In genomic region chr6:157443066-157443800, GRCh38 we compare ENCODE assay signal across 9 cellular contexts.
DNase-seq lines count a peak whose midpoint lies in the region; ATAC-seq, FAIRE-seq and TF ChIP-seq lines count a peak whose summit lies in the region.
"Had no signal": no experiment of that assay in that cellular context is flagged by ENCODE, and none has a peak within 500 bp of the region (broad histone marks: within the 10 kb centered on the region; RNA-seq: fewer than 3 reads in every experiment).

No MANE protein-coding gene starts in this region.

- H3K79me2 ChIP-seq in fibroblast of lung (ENCODE audit: control insufficient read depth, insufficient read depth, low read length): no peaks in the 10 kb centered on the region

- ATAC-seq in GM21576 (IDR thresholded peaks at IDR 0.05; ENCODE audit: unreplicated experiment): peak; percentile 86
- ATAC-seq in HG03565 (IDR thresholded peaks at IDR 0.05; ENCODE audit: unreplicated experiment): peak; percentile 91

- FAIRE-seq in GM12891 (lab: Jason Lieb, UNC): peak; percentile 68
- FAIRE-seq: islet of Langerhans had no signal

- TF ChIP-seq POLR2A in GM12891 (IDR thresholded peaks at IDR 0.05; ENCODE audit: low read depth, low read length): no peak

- no peak overlapping the region for H3K27ac ChIP-seq in fibroblast of lung (ENCODE audit: insufficient read depth, low read length)

- H2AFZ ChIP-seq in fibroblast of lung (ENCODE audit: low read length): no peak overlapping the region

- TF ChIP-seq CTCF in fibroblast of lung (conservative IDR thresholded peaks at IDR 0.05 in 1 of 2, IDR thresholded peaks at IDR 0.05 in 1 of 2; ENCODE audit: low read depth in 1 of 2, low read length in 2 of 2): no peak

- no peaks in the 10 kb centered on the region for H3K36me3 ChIP-seq in fibroblast of lung (ENCODE audit: control insufficient read depth, insufficient read depth, low read length)

- H3K4me2 ChIP-seq in fibroblast of lung (ENCODE audit: extremely low read depth, insufficient read depth, low read length): no peak overlapping the region

- H3K4me3 ChIP-seq in fibroblast of lung (replicated peaks in 1 of 4; ENCODE audit: control extremely low read depth in 1 of 4, insufficient read depth in 1 of 4, low read depth in 3 of 4, low read length in 4 of 4): no peak overlapping the region

- H3K9ac ChIP-seq in fibroblast of lung (ENCODE audit: insufficient read depth, low read length): no peak overlapping the region

- H3K27me3 ChIP-seq in fibroblast of lung (ENCODE audit: control insufficient read depth, insufficient read depth, low read length): no peaks in the 10 kb centered on the region

- no peaks in the 10 kb centered on the region for H4K20me1 ChIP-seq in fibroblast of lung (ENCODE audit: control insufficient read depth, extremely low read depth, insufficient read depth, low read length)

- no peak for DNase-seq in GM12891 (ENCODE audit: insufficient read length, low spot score)
- peak; percentile 51 to 94 for DNase-seq in fibroblast of lung (ENCODE audit: low read depth in 2 of 2)
- DNase-seq in NCI-H524 (lab: John Stamatoyannopoulos, UW): no peak
- no peak for DNase-seq in NCI-H446 (lab: John Stamatoyannopoulos, UW)
- DNase-seq in DMS79 treated with DMSO at 0.1 percent for 48 hours (lab: John Stamatoyannopoulos, UW): no peak
- DNase-seq in activated CD8-positive, alpha-beta memory T cell treated with anti-CD3 and anti-CD28 coated beads, Interleukin-2, amount 50 U/mL, for 4 hours: no peak

- no peaks in the 10 kb centered on the region for H3K9me3 ChIP-seq in fibroblast of lung (ENCODE audit: control insufficient read depth, insufficient read depth, low read depth, low read length)

- H3K4me1 ChIP-seq in fibroblast of lung (ENCODE audit: control insufficient read depth, extremely low read depth, insufficient read depth, low read length): peaks cover 2% of the 10 kb centered on the region

TF ChIP-seq in GM12891, 5 proteins besides CTCF, POLR2A, EP300 and RAD21:
- TF ChIP-seq TAF1 (IDR thresholded peaks at IDR 0.05; ENCODE audit: low read depth, low read length): no peak
- no peak for TF ChIP-seq PAX5 (IDR thresholded peaks at IDR 0.05; ENCODE audit: insufficient read depth, low read length, severe bottlenecking)
- TF ChIP-seq SPI1 (IDR thresholded peaks at IDR 0.05; ENCODE audit: low read depth, low read length): no peak
- TF ChIP-seq POLR2AphosphoS5 (IDR thresholded peaks at IDR 0.05; ENCODE audit: low read depth, low read length): no peak
- no peak for TF ChIP-seq POU2F2 (IDR thresholded peaks at IDR 0.05; ENCODE audit: low read depth, low read length)

Comparison
In these comparisons a context has a peak if more than half of its experiments do, and no peak if none do; other contexts are left out.
1. DNase-seq: peak in fibroblast of lung (2 of 2); none in GM12891 (single experiment), NCI-H524 (0 of 2), NCI-H446 (0 of 2), DMS79 treated with DMSO at 0.1 percent for 48 hours (single experiment) and activated CD8-positive, alpha-beta memory T cell treated with anti-CD3 and anti-CD28 coated beads, Interleukin-2, amount 50 U/mL, for 4 hours (single experiment).